9 cellular contexts compared by ENCODE assay signal in the genomic region with DNA sequence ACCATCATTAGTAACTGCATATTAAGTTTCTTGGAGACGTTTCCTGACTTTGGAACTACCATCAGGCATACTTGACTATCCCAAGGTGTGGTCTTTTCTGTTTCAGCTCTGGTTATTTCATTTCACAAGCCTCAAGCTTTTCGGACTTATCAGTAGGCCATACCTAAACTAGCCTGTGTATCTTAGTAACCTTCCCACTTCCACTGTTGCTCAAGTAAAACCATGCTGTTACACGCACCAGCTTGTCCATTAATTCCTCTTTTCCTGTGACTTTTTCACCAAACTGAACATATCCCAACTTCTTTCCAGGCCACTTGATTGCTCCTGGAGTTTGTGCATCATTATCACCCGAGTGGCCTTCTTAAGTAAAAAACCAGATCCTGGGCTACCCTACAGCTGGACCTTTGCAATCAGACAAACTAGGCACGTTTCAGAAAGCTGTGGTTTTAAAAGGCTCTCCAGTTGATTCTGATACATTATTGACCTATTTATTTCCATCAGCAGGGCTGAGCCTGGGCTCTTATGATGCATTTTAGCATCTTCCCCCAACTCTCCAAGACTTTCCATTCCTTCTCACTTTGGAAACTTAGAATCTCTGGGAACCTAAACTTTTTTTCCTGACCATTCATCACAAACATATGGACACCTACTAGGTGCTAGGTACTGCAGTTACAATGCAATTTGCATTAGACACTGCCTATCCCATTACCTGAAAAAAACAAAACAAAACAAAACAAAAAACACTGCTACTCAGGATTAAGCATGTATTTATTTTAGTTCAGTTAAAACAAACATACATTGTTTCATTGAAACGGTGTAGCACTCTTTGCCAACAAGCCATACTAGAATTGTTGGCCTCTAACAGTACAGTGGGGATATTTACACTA. TPM values are rescaled to one million over a fixed set of nuclear protein-coding genes. Genes with fewer than 3 reads are reported as not detected.
DNase-seq lines count a peak whose midpoint lies in the region; ATAC-seq and TF ChIP-seq lines count a peak whose summit lies in the region.
"Had no signal": no experiment of that assay in that cellular context is flagged by ENCODE, and none has a peak within 500 bp of the region (broad histone marks: within the 10 kb centered on the region; RNA-seq: fewer than 3 reads in every experiment).

No MANE protein-coding gene starts in this region.

- no peaks in the 10 kb centered on the region for H3K9me3 Mint-ChIP-seq in progenitor cell of endocrine pancreas (ENCODE audit: low read depth)

- peaks cover 21% of the 10 kb centered on the region for H3K4me1 Mint-ChIP-seq in progenitor cell of endocrine pancreas (ENCODE audit: low read depth)

- H3K36me3 Mint-ChIP-seq in progenitor cell of endocrine pancreas (ENCODE audit: insufficient read depth) = peaks cover 33% of the 10 kb centered on the region

- no peak for TF ChIP-seq CTCF in progenitor cell of endocrine pancreas (IDR thresholded peaks at IDR 0.05; ENCODE audit: unreplicated experiment)

- H3K27ac Mint-ChIP-seq in progenitor cell of endocrine pancreas = peak overlapping the region; percentile 54
- H3K27ac Mint-ChIP-seq: B cell had no signal

- ATAC-seq in esophagus mucosa (peak; percentile 66), GM19351 (IDR thresholded peaks at IDR 0.05; ENCODE audit: unreplicated experiment) (no peak), GM19467 (IDR thresholded peaks at IDR 0.05; ENCODE audit: unreplicated experiment) (no peak)

- DNase-seq in NCI-H82 (lab: John Stamatoyannopoulos, UW) (peak; percentile 63), NCI-H82 treated with DMSO at 0.1 percent for 48 hours (lab: John Stamatoyannopoulos, UW; ENCODE audit: unreplicated experiment) (no peak), OCI-M1 (lab: John Stamatoyannopoulos, UW) (peak; percentile 61), progenitor cell of endocrine pancreas (ENCODE audit: low spot score, unreplicated experiment) (no peak), D341Med (ENCODE audit: low spot score) (no peak)

- no peak overlapping the region for H3K4me3 Mint-ChIP-seq in progenitor cell of endocrine pancreas (ENCODE audit: low read depth)
- H3K4me3 Mint-ChIP-seq: B cell had no signal

- no peaks in the 10 kb centered on the region for H3K27me3 Mint-ChIP-seq in progenitor cell of endocrine pancreas
- H3K27me3 Mint-ChIP-seq: B cell had no signal

RNA-seq across cellular contexts. Expression of a gene that starts 14.9 kb away (rescaled TPM):
- 245 TPM for total RNA-seq in esophagus mucosa
- total RNA-seq in progenitor cell of endocrine pancreas = 216 and 224 TPM in 2 replicates

Comparison
In these comparisons a context has a peak if more than half of its experiments do, and no peak if none do; other contexts are left out.
1. DNase-seq: peak in NCI-H82 (single experiment) and OCI-M1 (single experiment); none in NCI-H82 treated with DMSO at 0.1 percent for 48 hours (single experiment), progenitor cell of endocrine pancreas (single experiment) and D341Med (single experiment).